Comparison of ENCODE assay signal across 1 cellular context in the genomic region with DNA sequence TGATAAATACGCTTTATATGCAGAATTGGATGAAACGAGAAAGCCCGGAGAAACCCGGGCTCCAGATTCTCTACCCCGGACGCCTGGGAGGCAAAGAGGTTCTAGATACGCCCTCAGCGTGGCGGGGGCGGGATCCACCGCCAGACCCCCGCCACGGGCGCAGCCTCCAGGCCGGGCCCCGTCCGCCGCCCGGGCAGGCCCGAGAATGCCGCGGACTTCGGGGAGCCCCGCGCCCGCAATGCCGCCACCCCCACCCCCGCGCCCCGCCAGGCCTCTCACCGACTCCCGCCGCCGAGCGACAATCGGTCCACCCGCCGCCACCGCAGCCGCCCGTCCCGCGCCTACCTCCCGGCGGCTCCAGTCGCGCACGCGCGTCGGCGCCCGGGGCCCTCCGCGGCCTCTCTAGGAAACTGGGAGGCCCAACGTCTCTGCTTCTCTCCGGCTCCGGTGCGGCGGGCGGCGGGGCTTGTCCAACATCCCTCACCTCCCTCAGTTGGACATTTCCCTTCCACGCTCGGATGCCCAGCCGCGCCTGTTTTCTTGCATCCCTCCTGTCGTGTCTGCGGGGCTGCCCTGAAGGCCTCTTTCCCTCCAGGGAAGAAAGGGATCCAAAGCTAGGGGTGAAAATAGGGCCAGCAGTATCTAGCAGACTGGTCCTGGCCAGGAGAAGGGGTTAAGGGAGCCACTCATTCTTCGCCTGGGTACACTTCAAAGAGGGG.
A peak's percentile ranks its signal among the peaks of the same experiment; 100 is the strongest.
TF ChIP-seq lines count a peak whose summit lies in the region.

Gene ZNF445 (minus strand): TSS at position 359 of the 719 bp plus-strand sequence. CDS start 22,121 bp downstream, outside the sequence.

TF ChIP-seq in HepG2, 621 proteins besides CTCF, POLR2A, EP300 and RAD21 (continued from another document and continues in another):
- TF ChIP-seq EZH2 (conservative IDR thresholded peaks at IDR 0.05; ENCODE audit: low read depth, low read length) (no peak), MEIS2 (CRISPR knock-in tag; IDR thresholded peaks at IDR 0.05) (no peak), MYC (CRISPR knock-in tag; IDR thresholded peaks at IDR 0.05; ENCODE audit: borderline replicate concordance) (no peak), MED13 (CRISPR knock-in tag; IDR thresholded peaks at IDR 0.05) (no peak), ZNF766 (CRISPR knock-in tag; IDR thresholded peaks at IDR 0.05; ENCODE audit: borderline replicate concordance) (no peak), PLRG1 (conservative IDR thresholded peaks at IDR 0.05) (no peak), SMYD3 (CRISPR knock-in tag; IDR thresholded peaks at IDR 0.05) (no peak), PAXIP1 (CRISPR knock-in tag; conservative IDR thresholded peaks at IDR 0.05) (no peak), MIER3 (CRISPR knock-in tag; IDR thresholded peaks at IDR 0.05; ENCODE audit: borderline replicate concordance) (peak; percentile 18; the same call in 1 of the 2 replicates), ATF7-NPFF (CRISPR knock-in tag; IDR thresholded peaks at IDR 0.05; ENCODE audit: low read depth) (no peak), EEA1 (CRISPR knock-in tag; IDR thresholded peaks at IDR 0.05; ENCODE audit: borderline replicate concordance) (no peak), ZNF710 (CRISPR knock-in tag; IDR thresholded peaks at IDR 0.05; ENCODE audit: borderline replicate concordance) (peak; percentile 52; the same call in 1 of the 2 replicates), ZC3H13 (CRISPR knock-in tag; IDR thresholded peaks at IDR 0.05) (no peak), ZNF101 (CRISPR knock-in tag; IDR thresholded peaks at IDR 0.05; ENCODE audit: borderline replicate concordance, low read depth) (no peak), KLF16 (CRISPR knock-in tag; IDR thresholded peaks at IDR 0.05) (no peak), ZNF530 (CRISPR knock-in tag; IDR thresholded peaks at IDR 0.05; ENCODE audit: low read depth) (no peak), PAWR (CRISPR knock-in tag; IDR thresholded peaks at IDR 0.05; ENCODE audit: borderline replicate concordance) (no peak), ONECUT2 (CRISPR knock-in tag; IDR thresholded peaks at IDR 0.05) (no peak), HMG20A (CRISPR knock-in tag; IDR thresholded peaks at IDR 0.05; ENCODE audit: borderline replicate concordance) (no peak), ELK4 (CRISPR knock-in tag; IDR thresholded peaks at IDR 0.05; ENCODE audit: borderline replicate concordance) (no peak), ZNF274 (CRISPR knock-in tag; IDR thresholded peaks at IDR 0.05) (peak; percentile 65; the same call in 1 of the 2 replicates), ZKSCAN8 (CRISPR knock-in tag; IDR thresholded peaks at IDR 0.05; ENCODE audit: borderline replicate concordance) (no peak), ZBTB38 (CRISPR knock-in tag; IDR thresholded peaks at IDR 0.05) (no peak), CAMTA2 (CRISPR knock-in tag; IDR thresholded peaks at IDR 0.05; ENCODE audit: borderline replicate concordance) (no peak), ASH2L (IDR thresholded peaks at IDR 0.05; ENCODE audit: insufficient read length, low read depth, low read length) (peak; percentile 70), KDM1A (CRISPR knock-in tag; IDR thresholded peaks at IDR 0.05) (no peak), CC2D1A (CRISPR knock-in tag; IDR thresholded peaks at IDR 0.05) (no peak), ZNF235 (CRISPR knock-in tag; IDR thresholded peaks at IDR 0.05; ENCODE audit: borderline replicate concordance) (no peak), ZBTB7A (CRISPR knock-in tag; IDR thresholded peaks at IDR 0.05) (no peak), ZNF446 (CRISPR knock-in tag; IDR thresholded peaks at IDR 0.05) (no peak), MIXL1 (CRISPR knock-in tag; IDR thresholded peaks at IDR 0.05) (no peak), CERS6 (CRISPR knock-in tag; IDR thresholded peaks at IDR 0.05) (no peak)
- TF ChIP-seq, protein P1, sequence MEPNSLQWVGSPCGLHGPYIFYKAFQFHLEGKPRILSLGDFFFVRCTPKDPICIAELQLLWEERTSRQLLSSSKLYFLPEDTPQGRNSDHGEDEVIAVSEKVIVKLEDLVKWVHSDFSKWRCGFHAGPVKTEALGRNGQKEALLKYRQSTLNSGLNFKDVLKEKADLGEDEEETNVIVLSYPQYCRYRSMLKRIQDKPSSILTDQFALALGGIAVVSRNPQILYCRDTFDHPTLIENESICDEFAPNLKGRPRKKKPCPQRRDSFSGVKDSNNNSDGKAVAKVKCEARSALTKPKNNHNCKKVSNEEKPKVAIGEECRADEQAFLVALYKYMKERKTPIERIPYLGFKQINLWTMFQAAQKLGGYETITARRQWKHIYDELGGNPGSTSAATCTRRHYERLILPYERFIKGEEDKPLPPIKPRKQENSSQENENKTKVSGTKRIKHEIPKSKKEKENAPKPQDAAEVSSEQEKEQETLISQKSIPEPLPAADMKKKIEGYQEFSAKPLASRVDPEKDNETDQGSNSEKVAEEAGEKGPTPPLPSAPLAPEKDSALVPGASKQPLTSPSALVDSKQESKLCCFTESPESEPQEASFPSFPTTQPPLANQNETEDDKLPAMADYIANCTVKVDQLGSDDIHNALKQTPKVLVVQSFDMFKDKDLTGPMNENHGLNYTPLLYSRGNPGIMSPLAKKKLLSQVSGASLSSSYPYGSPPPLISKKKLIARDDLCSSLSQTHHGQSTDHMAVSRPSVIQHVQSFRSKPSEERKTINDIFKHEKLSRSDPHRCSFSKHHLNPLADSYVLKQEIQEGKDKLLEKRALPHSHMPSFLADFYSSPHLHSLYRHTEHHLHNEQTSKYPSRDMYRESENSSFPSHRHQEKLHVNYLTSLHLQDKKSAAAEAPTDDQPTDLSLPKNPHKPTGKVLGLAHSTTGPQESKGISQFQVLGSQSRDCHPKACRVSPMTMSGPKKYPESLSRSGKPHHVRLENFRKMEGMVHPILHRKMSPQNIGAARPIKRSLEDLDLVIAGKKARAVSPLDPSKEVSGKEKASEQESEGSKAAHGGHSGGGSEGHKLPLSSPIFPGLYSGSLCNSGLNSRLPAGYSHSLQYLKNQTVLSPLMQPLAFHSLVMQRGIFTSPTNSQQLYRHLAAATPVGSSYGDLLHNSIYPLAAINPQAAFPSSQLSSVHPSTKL (CRISPR knock-in tag; IDR thresholded peaks at IDR 0.05): no peak
- TF ChIP-seq, protein P2, sequence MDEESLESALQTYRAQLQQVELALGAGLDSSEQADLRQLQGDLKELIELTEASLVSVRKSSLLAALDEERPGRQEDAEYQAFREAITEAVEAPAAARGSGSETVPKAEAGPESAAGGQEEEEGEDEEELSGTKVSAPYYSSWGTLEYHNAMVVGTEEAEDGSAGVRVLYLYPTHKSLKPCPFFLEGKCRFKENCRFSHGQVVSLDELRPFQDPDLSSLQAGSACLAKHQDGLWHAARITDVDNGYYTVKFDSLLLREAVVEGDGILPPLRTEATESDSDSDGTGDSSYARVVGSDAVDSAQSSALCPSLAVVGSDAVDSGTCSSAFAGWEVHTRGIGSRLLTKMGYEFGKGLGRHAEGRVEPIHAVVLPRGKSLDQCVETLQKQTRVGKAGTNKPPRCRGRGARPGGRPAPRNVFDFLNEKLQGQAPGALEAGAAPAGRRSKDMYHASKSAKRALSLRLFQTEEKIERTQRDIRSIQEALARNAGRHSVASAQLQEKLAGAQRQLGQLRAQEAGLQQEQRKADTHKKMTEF (CRISPR knock-in tag; IDR thresholded peaks at IDR 0.05): no peak
- TF ChIP-seq, protein P3, sequence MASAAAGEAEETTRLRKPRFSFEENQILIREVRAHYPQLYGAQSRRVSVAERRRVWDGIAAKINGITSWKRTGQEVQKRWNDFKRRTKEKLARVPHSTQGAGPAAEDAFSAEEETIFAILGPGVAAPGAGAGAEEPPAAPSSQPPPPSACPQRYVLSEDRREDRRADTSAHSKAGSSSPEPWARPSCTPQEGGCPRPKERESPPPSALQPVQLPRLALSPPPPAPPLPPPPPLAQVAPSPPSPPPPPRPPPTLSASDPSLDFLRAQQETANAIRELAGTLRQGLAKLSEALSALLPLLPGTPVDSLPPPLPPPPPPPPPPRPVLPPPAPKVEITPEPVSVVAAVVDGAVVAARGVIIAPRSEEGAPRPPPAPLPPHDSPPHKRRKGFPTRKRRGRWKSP (CRISPR knock-in tag; IDR thresholded peaks at IDR 0.05): no peak
- TF ChIP-seq, protein P4, sequence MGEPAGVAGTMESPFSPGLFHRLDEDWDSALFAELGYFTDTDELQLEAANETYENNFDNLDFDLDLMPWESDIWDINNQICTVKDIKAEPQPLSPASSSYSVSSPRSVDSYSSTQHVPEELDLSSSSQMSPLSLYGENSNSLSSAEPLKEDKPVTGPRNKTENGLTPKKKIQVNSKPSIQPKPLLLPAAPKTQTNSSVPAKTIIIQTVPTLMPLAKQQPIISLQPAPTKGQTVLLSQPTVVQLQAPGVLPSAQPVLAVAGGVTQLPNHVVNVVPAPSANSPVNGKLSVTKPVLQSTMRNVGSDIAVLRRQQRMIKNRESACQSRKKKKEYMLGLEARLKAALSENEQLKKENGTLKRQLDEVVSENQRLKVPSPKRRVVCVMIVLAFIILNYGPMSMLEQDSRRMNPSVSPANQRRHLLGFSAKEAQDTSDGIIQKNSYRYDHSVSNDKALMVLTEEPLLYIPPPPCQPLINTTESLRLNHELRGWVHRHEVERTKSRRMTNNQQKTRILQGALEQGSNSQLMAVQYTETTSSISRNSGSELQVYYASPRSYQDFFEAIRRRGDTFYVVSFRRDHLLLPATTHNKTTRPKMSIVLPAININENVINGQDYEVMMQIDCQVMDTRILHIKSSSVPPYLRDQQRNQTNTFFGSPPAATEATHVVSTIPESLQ (CRISPR knock-in tag; conservative IDR thresholded peaks at IDR 0.05): no peak
- TF ChIP-seq, protein P5, sequence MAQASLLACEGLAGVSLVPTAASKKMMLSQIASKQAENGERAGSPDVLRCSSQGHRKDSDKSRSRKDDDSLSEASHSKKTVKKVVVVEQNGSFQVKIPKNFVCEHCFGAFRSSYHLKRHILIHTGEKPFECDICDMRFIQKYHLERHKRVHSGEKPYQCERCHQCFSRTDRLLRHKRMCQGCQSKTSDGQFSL (CRISPR knock-in tag; IDR thresholded peaks at IDR 0.05): no peak
- TF ChIP-seq, protein P6, sequence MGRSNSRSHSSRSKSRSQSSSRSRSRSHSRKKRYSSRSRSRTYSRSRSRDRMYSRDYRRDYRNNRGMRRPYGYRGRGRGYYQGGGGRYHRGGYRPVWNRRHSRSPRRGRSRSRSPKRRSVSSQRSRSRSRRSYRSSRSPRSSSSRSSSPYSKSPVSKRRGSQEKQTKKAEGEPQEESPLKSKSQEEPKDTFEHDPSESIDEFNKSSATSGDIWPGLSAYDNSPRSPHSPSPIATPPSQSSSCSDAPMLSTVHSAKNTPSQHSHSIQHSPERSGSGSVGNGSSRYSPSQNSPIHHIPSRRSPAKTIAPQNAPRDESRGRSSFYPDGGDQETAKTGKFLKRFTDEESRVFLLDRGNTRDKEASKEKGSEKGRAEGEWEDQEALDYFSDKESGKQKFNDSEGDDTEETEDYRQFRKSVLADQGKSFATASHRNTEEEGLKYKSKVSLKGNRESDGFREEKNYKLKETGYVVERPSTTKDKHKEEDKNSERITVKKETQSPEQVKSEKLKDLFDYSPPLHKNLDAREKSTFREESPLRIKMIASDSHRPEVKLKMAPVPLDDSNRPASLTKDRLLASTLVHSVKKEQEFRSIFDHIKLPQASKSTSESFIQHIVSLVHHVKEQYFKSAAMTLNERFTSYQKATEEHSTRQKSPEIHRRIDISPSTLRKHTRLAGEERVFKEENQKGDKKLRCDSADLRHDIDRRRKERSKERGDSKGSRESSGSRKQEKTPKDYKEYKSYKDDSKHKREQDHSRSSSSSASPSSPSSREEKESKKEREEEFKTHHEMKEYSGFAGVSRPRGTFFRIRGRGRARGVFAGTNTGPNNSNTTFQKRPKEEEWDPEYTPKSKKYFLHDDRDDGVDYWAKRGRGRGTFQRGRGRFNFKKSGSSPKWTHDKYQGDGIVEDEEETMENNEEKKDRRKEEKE (IDR thresholded peaks at IDR 0.05): no peak
